ENCODE assay signal across 15 cellular contexts in the genomic region with DNA sequence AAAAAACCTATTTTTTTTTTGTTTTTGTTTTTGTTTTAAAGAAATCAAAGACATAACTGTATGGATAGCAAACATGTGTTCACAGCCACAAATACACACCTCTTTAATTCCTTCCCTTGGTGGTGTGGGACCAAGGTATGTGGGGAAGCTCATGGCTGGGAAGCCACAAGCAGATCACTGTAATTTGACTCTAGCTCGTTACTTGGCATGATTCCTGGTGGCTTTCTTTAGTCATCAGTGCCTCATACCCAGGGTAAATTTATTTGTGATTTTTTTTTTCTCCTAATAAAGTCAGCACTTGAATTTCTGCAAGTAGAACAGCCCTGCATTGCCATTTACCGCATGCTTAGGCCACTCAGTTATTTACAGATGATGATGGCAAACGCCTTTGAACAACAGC.
DNase-seq lines count a peak whose midpoint lies in the region; ATAC-seq, FAIRE-seq and TF ChIP-seq lines count a peak whose summit lies in the region.
"Had no signal": no experiment of that assay in that cellular context is flagged by ENCODE, and none has a peak within 500 bp of the region (broad histone marks: within the 10 kb centered on the region; RNA-seq: fewer than 3 reads in every experiment).

No MANE protein-coding gene starts in this region.

- H3K79me1 ChIP-seq in trophoblast cell (ENCODE audit: low read length), result no peaks in the 10 kb centered on the region

- H3K4me2 ChIP-seq in trophoblast cell (ENCODE audit: low read length), result no peak overlapping the region

- no peak overlapping the region for H2AFZ ChIP-seq in trophoblast cell (ENCODE audit: insufficient read depth, low read length, poor library complexity)

- H4K8ac ChIP-seq in trophoblast cell (ENCODE audit: low read depth, low read length), result no peak overlapping the region

- H3K27ac ChIP-seq in trophoblast cell (ENCODE audit: low read depth, low read length), result no peak overlapping the region
- H3K27ac ChIP-seq: body of pancreas, esophagus squamous epithelium had no signal

- no peaks in the 10 kb centered on the region for H3K36me3 ChIP-seq in trophoblast cell (ENCODE audit: control insufficient read depth in 1 of 2, insufficient read depth in 2 of 2, low read length in 2 of 2)
- H3K36me3 ChIP-seq: esophagus squamous epithelium had no signal

- H3K4ac ChIP-seq in trophoblast cell (ENCODE audit: low read depth, low read length), result no peak overlapping the region

- H3K14ac ChIP-seq in trophoblast cell (ENCODE audit: low read length), result no peak overlapping the region

- H2BK12ac ChIP-seq in trophoblast cell (ENCODE audit: low read length), result no peak overlapping the region

- no peak overlapping the region for H3K9ac ChIP-seq in trophoblast cell (ENCODE audit: low read length)

- WGBS in trophoblast cell (ENCODE audit: extremely low coverage, insufficient coverage, insufficient read length), result no CpG with 5 or more reads among the region's 3 CpGs

- H3K79me2 ChIP-seq in trophoblast cell (ENCODE audit: control insufficient read depth, insufficient read depth, low read length, poor library complexity), result no peaks in the 10 kb centered on the region

- FAIRE-seq in H54 (lab: Jason Lieb, UNC), result peak; percentile 33

- H3K27me3 ChIP-seq in trophoblast cell (ENCODE audit: insufficient read depth, low read length), result no peaks in the 10 kb centered on the region
- H3K27me3 ChIP-seq: body of pancreas, esophagus squamous epithelium had no signal

- no peak overlapping the region for H3K18ac ChIP-seq in trophoblast cell (ENCODE audit: low read length)

- H3K4me1 ChIP-seq in trophoblast cell (ENCODE audit: control insufficient read depth in 1 of 2, insufficient read depth in 2 of 2, low read length in 2 of 2), result no peaks in the 10 kb centered on the region
- H3K4me1 ChIP-seq: body of pancreas, esophagus squamous epithelium had no signal

- TF ChIP-seq CTCF in fibroblast of the aortic adventitia (IDR thresholded peaks at IDR 0.05; ENCODE audit: insufficient read depth, low read length), result no peak

- H2BK5ac ChIP-seq in trophoblast cell (ENCODE audit: low read depth, low read length, poor library complexity), result no peak overlapping the region

- no peak for TF ChIP-seq POLR2A in H54 (IDR thresholded peaks at IDR 0.05; ENCODE audit: low read depth, low read length)

- H4K91ac ChIP-seq in trophoblast cell (ENCODE audit: low read depth, low read length), result no peak overlapping the region

- H4K12ac ChIP-seq in trophoblast cell (ENCODE audit: low read depth, low read length), result no peak overlapping the region

- no peaks in the 10 kb centered on the region for H3K9me3 ChIP-seq in trophoblast cell (ENCODE audit: insufficient read depth, low read depth, low read length)
- H3K9me3 ChIP-seq: body of pancreas, esophagus squamous epithelium had no signal

- H2AK5ac ChIP-seq in trophoblast cell (ENCODE audit: low read length), result no peak overlapping the region

- H3K23ac ChIP-seq in trophoblast cell (ENCODE audit: low read length), result no peak overlapping the region

- H3K4me3 ChIP-seq in fibroblast of the aortic adventitia (ENCODE audit: low read depth, low read length) (no peak overlapping the region), trophoblast cell (ENCODE audit: low read depth, low read length) (no peak overlapping the region)
- H3K4me3 ChIP-seq: body of pancreas, esophagus squamous epithelium had no signal

- no peak for ATAC-seq in GM19328 (IDR thresholded peaks at IDR 0.05; ENCODE audit: unreplicated experiment)
- ATAC-seq: body of pancreas, left lobe of liver had no signal

- H2BK120ac ChIP-seq in trophoblast cell (ENCODE audit: insufficient read depth, low read length, poor library complexity), result no peak overlapping the region

- peak; percentile 87 for DNase-seq in A172 (ENCODE audit: low spot score)
- peak; percentile 4 for DNase-seq in H54 (ENCODE audit: insufficient read length, low spot score)
- peak; percentile 89 for DNase-seq in RPMI7951 (ENCODE audit: low read depth)
- DNase-seq in fibroblast of the aortic adventitia (ENCODE audit: low read depth), result peak; percentile 15
- DNase-seq in cortex of kidney (lab: John Stamatoyannopoulos, UW), result no peak
- no peak for DNase-seq in cerebellar nuclear complex (lab: John Stamatoyannopoulos, UW)
- DNase-seq in trophoblast cell, result no peak
- DNase-seq: body of pancreas, esophagus squamous epithelium, GDM1, NCI-H2081 treated with DMSO at 0.1 percent for 48 hours, nucleus accumbens, RPMI8226 had no signal

Comparison
In these comparisons a context has a peak if more than half of its experiments do, and no peak if none do; other contexts are left out.
1. DNase-seq: peak in A172 (single experiment), H54 (single experiment), RPMI7951 (single experiment) and fibroblast of the aortic adventitia (single experiment); none in cortex of kidney (single experiment), cerebellar nuclear complex (0 of 2) and trophoblast cell (0 of 2).